In genomic region chr19:50537769-50538230, GRCh38 we compare ENCODE assay signal across 1 cellular context.
TF ChIP-seq lines count a peak whose summit lies in the region.

No MANE protein-coding gene starts in this region.

TF ChIP-seq in K562, 482 proteins besides CTCF, POLR2A, EP300 and RAD21 (continued from another document and continues in another):
- TF ChIP-seq ZNF639 (CRISPR knock-in tag; conservative IDR thresholded peaks at IDR 0.05 in 1 of 2, IDR thresholded peaks at IDR 0.05 in 1 of 2) (0 out of 4 replicates have a peak, but pooled peaks of 1 of the 2 experiments have one; percentile 32), ARHGAP35 (IDR thresholded peaks at IDR 0.05; ENCODE audit: partially characterized antibody) (no peak), KLF1 (tag; IDR thresholded peaks at IDR 0.05) (no peak), ZNF707 (CRISPR knock-in tag; conservative IDR thresholded peaks at IDR 0.05) (no peak), RHOXF2B (CRISPR knock-in tag; conservative IDR thresholded peaks at IDR 0.05) (no peak), BCLAF1 (IDR thresholded peaks at IDR 0.05; ENCODE audit: borderline replicate concordance in 1 of 2, control insufficient read depth in 1 of 2, low read depth in 2 of 2, low read length in 1 of 2) (peak in 1 of 2 experiments; percentile 77; a peak in 1 of 4 replicates), GTF2F1 (IDR thresholded peaks at IDR 0.05; ENCODE audit: low read depth, low read length) (no peak), BRCA1 (IDR thresholded peaks at IDR 0.05) (no peak), BRCA1 (CRISPR knock-in tag; IDR thresholded peaks at IDR 0.05) (no peak), CBX3 (IDR thresholded peaks at IDR 0.05; ENCODE audit: borderline replicate concordance in 1 of 2, low read length in 2 of 2) (no peak), NCOR1 (IDR thresholded peaks at IDR 0.05) (no peak), CHAMP1 (IDR thresholded peaks at IDR 0.05) (no peak), CEBPG (CRISPR knock-in tag; IDR thresholded peaks at IDR 0.05) (no peak), CEBPG (tag; conservative IDR thresholded peaks at IDR 0.05 in 1 of 2, IDR thresholded peaks at IDR 0.05 in 1 of 2) (no peak), ZBTB2 (IDR thresholded peaks at IDR 0.05) (peak; percentile 64; the same call in 1 of the 2 replicates), ZC3H8 (IDR thresholded peaks at IDR 0.05) (no peak), NR2C1 (IDR thresholded peaks at IDR 0.05) (peak; percentile 97), NR2C1 (tag; IDR thresholded peaks at IDR 0.05) (peak; percentile 98), ZC3H11A (IDR thresholded peaks at IDR 0.05; ENCODE audit: low read depth, low read length) (0 out of 2 replicates have a peak, but pooled peaks have one; percentile 26), ZNF699 (CRISPR knock-in tag; IDR thresholded peaks at IDR 0.05; ENCODE audit: insufficient replicate concordance) (no peak), OTX1 (CRISPR knock-in tag; IDR thresholded peaks at IDR 0.05) (peak; percentile 77), HCFC1 (IDR thresholded peaks at IDR 0.05; ENCODE audit: low read depth, low read length) (no peak), GTF2A2 (tag; IDR thresholded peaks at IDR 0.05) (no peak), NR0B1 (IDR thresholded peaks at IDR 0.05; ENCODE audit: partially characterized antibody) (no peak), MTF1 (CRISPR knock-in tag; IDR thresholded peaks at IDR 0.05; ENCODE audit: borderline replicate concordance) (no peak), ZSCAN29 (IDR thresholded peaks at IDR 0.05) (no peak), ARID1B (IDR thresholded peaks at IDR 0.05) (peak; percentile 15; the same call in 1 of the 2 replicates), SMARCE1 (IDR thresholded peaks at IDR 0.05) (no peak), GABPA (tag; conservative IDR thresholded peaks at IDR 0.05; ENCODE audit: low read depth) (no peak), ZNF79 (CRISPR knock-in tag; IDR thresholded peaks at IDR 0.05; ENCODE audit: low read depth) (no peak), ZNF24 (IDR thresholded peaks at IDR 0.05) (no peak), TRIM28 (IDR thresholded peaks at IDR 0.05) (no peak), ZNF384 (IDR thresholded peaks at IDR 0.05; ENCODE audit: low read depth, low read length) (no peak; the same call in 1 of the 2 replicates), ATF6 (CRISPR knock-in tag; IDR thresholded peaks at IDR 0.05) (no peak), NFIX (CRISPR knock-in tag; IDR thresholded peaks at IDR 0.05; ENCODE audit: low read depth) (no peak), ZNF592 (IDR thresholded peaks at IDR 0.05) (no peak), ZBTB1 (CRISPR knock-in tag; IDR thresholded peaks at IDR 0.05; ENCODE audit: borderline replicate concordance, low read depth) (no peak), DACH1 (IDR thresholded peaks at IDR 0.05; ENCODE audit: partially characterized antibody) (no peak), NELFE (IDR thresholded peaks at IDR 0.05; ENCODE audit: insufficient read depth, insufficient read length) (no peak), MLLT1 (IDR thresholded peaks at IDR 0.05) (no peak; a peak in 1 of 4 replicates), ESRRB (CRISPR knock-in tag; IDR thresholded peaks at IDR 0.05; ENCODE audit: borderline replicate concordance) (no peak), MEIS2 (IDR thresholded peaks at IDR 0.05; ENCODE audit: partially characterized antibody) (no peak), ZNF175 (CRISPR knock-in tag; IDR thresholded peaks at IDR 0.05; ENCODE audit: low read depth) (0 out of 2 replicates have a peak, but pooled peaks have one; percentile 33), DEAF1 (CRISPR knock-in tag; IDR thresholded peaks at IDR 0.05) (peak; percentile 80)
